In the genomic region with DNA sequence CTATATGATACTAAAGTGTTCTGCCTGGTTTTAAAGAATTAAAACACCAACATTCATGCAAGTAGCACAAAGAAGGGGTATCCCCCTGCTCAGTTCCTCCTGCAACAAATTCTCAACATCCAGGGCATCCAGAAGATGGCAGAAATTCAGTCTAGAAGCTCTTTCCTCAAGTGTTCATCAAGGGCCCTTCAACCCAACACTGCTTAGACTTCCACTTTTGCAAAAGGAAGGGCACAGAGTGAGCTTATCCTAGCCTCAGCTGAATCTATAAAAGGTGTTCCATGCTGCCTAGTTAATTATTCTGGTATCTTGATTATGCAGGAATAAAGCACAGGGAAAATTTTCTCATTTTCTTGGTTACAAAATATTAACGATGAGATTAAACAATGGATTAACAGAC, we compare ENCODE assay signal across 8 cellular contexts.
"Had no signal": no experiment of that assay in that cellular context is flagged by ENCODE, and none has a peak within 500 bp of the region (broad histone marks: within the 10 kb centered on the region; RNA-seq: fewer than 3 reads in every experiment).

No MANE protein-coding gene starts in this region.

- FAIRE-seq: G401.6, GM12878, GM12891, GM12892, GM18507, GM19239 had no signal

- DNase-seq: GDM1, GF-D8 had no signal

- H3K4me3 ChIP-seq: GM12878 had no signal

- ATAC-seq: GM12878 had no signal
